In genomic region chr20:64119681-64120341, GRCh38 we compare ENCODE assay signal across 9 cellular contexts. TPM values are rescaled to one million over a fixed set of nuclear protein-coding genes. Genes with fewer than 3 reads are reported as not detected.
DNase-seq lines count a peak whose midpoint lies in the region; ATAC-seq and TF ChIP-seq lines count a peak whose summit lies in the region.
"Had no signal": no experiment of that assay in that cellular context is flagged by ENCODE, and none has a peak within 500 bp of the region (broad histone marks: within the 10 kb centered on the region; RNA-seq: fewer than 3 reads in every experiment).

No MANE protein-coding gene starts in this region.

- H3K9me3 ChIP-seq in CD4-positive, alpha-beta memory T cell (ENCODE audit: control insufficient read depth in 1 of 2, low read length in 2 of 2) = no peaks in the 10 kb centered on the region
- no peaks in the 10 kb centered on the region for H3K9me3 ChIP-seq in MM.1S (replicated peaks; ENCODE audit: insufficient read depth, low read length)
- H3K9me3 ChIP-seq in neural cell (ENCODE audit: low read length) = no peaks in the 10 kb centered on the region
- H3K9me3 ChIP-seq in vagina = no peaks in the 10 kb centered on the region

- H3K79me2 ChIP-seq in MM.1S (ENCODE audit: low read length) (no peaks in the 10 kb centered on the region), neural cell (replicated peaks; ENCODE audit: insufficient read depth, low read length) (no peaks in the 10 kb centered on the region)

- no peaks in the 10 kb centered on the region for H3K9me2 ChIP-seq in MM.1S (replicated peaks; ENCODE audit: insufficient read depth, low read length)
- H3K9me2 ChIP-seq in neural cell (ENCODE audit: insufficient read depth, low read length) = no peaks in the 10 kb centered on the region

- ATAC-seq in central memory CD8-positive, alpha-beta T cell (replicated peaks; ENCODE audit: extremely low read depth, poor library complexity, severe bottlenecking) = no peak
- no peak for ATAC-seq in GM19328 (IDR thresholded peaks at IDR 0.05; ENCODE audit: unreplicated experiment)

- H3K4me1 ChIP-seq in CD4-positive, alpha-beta memory T cell (ENCODE audit: insufficient read depth, low read length) = peaks cover 11% of the 10 kb centered on the region
- H3K4me1 ChIP-seq in MM.1S (ENCODE audit: low read length) (no peaks in the 10 kb centered on the region), vagina (peaks cover 8% of the 10 kb centered on the region)

- peaks cover 5 to 10% of the 10 kb centered on the region in 2 donors for H3K27me3 Mint-ChIP-seq in CD4-positive, alpha-beta memory T cell
- peaks cover 20% of the 10 kb centered on the region for H3K27me3 Mint-ChIP-seq in central memory CD8-positive, alpha-beta T cell

- H3K4me2 ChIP-seq in MM.1S (ENCODE audit: low read depth, low read length) (peak overlapping the region; percentile 45; the same call in 1 of the 2 replicates), neural cell (ENCODE audit: low read length) (no peak overlapping the region)

- peak overlapping the region in 5 of 7 donors; percentile 48 to 91 (median 79) for H3K27ac Mint-ChIP-seq in CD4-positive, alpha-beta memory T cell
- peak overlapping the region; percentile 78 for H3K27ac Mint-ChIP-seq in central memory CD8-positive, alpha-beta T cell (ENCODE audit: low read depth)

- POLR2A ChIA-PET in CD4-positive, alpha-beta memory T cell (lab: Charles Lee; ENCODE audit: partially characterized antibody) = interaction anchor here (0.8 to 3.4 kb wide), 4 partner anchors 36 to 83 kb away, joined by 3 to 26 read pairs (median 9); partner anchors contain the start of genes C20orf204 and LKAAEAR1

- no peaks in the 10 kb centered on the region for H4K20me1 ChIP-seq in MM.1S (ENCODE audit: insufficient read depth, low read length)
- no peaks in the 10 kb centered on the region for H4K20me1 ChIP-seq in neural cell (ENCODE audit: insufficient read depth)

- no peaks in the 10 kb centered on the region for H3K36me3 ChIP-seq in CD4-positive, alpha-beta memory T cell (ENCODE audit: insufficient read depth, low read length)
- H3K36me3 ChIP-seq in MM.1S (replicated peaks; ENCODE audit: insufficient read depth, low read length) = no peaks in the 10 kb centered on the region
- no peaks in the 10 kb centered on the region for H3K36me3 ChIP-seq in neural cell (ENCODE audit: insufficient read depth, low read length)
- H3K36me3 ChIP-seq in vagina = no peaks in the 10 kb centered on the region

- no peak overlapping the region for H3K27ac ChIP-seq in CD4-positive, alpha-beta memory T cell (ENCODE audit: low read depth, low read length)
- H3K27ac ChIP-seq in MM.1S (ENCODE audit: low read length) (no peak overlapping the region), neural cell (ENCODE audit: low read length) (no peak overlapping the region), vagina (no peak overlapping the region)

- peak overlapping the region; percentile 12 to 47 for H3K4me3 ChIP-seq in CD4-positive, alpha-beta memory T cell (ENCODE audit: low read length in 2 of 2)
- H3K4me3 ChIP-seq in MM.1S (ENCODE audit: low read length) (peak overlapping the region; percentile 8; the same call in 1 of the 2 replicates), neural cell (ENCODE audit: low read length) (no peak overlapping the region), vagina (peak overlapping the region in 1 of 2 donors; percentile 28)

- peaks cover 10% of the 10 kb centered on the region for H3K27me3 ChIP-seq in CD4-positive, alpha-beta memory T cell (ENCODE audit: insufficient read depth, low read length)
- peaks cover 66% of the 10 kb centered on the region for H3K27me3 ChIP-seq in MM.1S (replicated peaks; ENCODE audit: insufficient read depth, low read length)
- no peaks in the 10 kb centered on the region for H3K27me3 ChIP-seq in neural cell (ENCODE audit: insufficient read depth, low read depth, low read length)
- no peaks in the 10 kb centered on the region for H3K27me3 ChIP-seq in vagina

- H3F3A ChIP-seq in MM.1S (ENCODE audit: insufficient read depth, low read length) = no peaks in the 10 kb centered on the region
- no peaks in the 10 kb centered on the region for H3F3A ChIP-seq in neural cell (ENCODE audit: insufficient read depth, low read length, poor library complexity, severe bottlenecking)

- DNase-seq in CD4-positive, alpha-beta memory T cell = no peak
- DNase-seq in MM.1S (no peak), NCI-H446 (lab: John Stamatoyannopoulos, UW) (no peak), vagina (ENCODE audit: extremely low spot score in 2 of 2) (no peak)
- no peak for DNase-seq in central memory CD8-positive, alpha-beta T cell (ENCODE audit: low spot score in 2 of 2)
- DNase-seq in effector CD4-positive, alpha-beta T cell = no peak

- H3K36me3 Mint-ChIP-seq in CD4-positive, alpha-beta memory T cell = no peaks in the 10 kb centered on the region
- peaks cover 6% of the 10 kb centered on the region for H3K36me3 Mint-ChIP-seq in central memory CD8-positive, alpha-beta T cell (ENCODE audit: insufficient read depth)

- H3K4me1 Mint-ChIP-seq in CD4-positive, alpha-beta memory T cell = peaks cover 3 to 10% (median 7%) of the 10 kb centered on the region in 4 donors
- peaks cover 8% of the 10 kb centered on the region for H3K4me1 Mint-ChIP-seq in central memory CD8-positive, alpha-beta T cell

- TF ChIP-seq CTCF in MM.1S (IDR thresholded peaks at IDR 0.05; ENCODE audit: low read length) = no peak
- no peak for TF ChIP-seq CTCF in neural cell (IDR thresholded peaks at IDR 0.05; ENCODE audit: poor library complexity, severe bottlenecking)
- no peak for TF ChIP-seq CTCF in vagina (IDR thresholded peaks at IDR 0.05)

- H3K4me3 Mint-ChIP-seq in CD4-positive, alpha-beta memory T cell = peak overlapping the region; percentile 32 to 82 (median 77)
- peak overlapping the region; percentile 74 for H3K4me3 Mint-ChIP-seq in central memory CD8-positive, alpha-beta T cell

- TF ChIP-seq POLR2A in vagina (IDR thresholded peaks at IDR 0.05) = no peak

- peaks cover 0 to 6% (median 0%) of the 10 kb centered on the region in 8 donors for H3K9me3 Mint-ChIP-seq in CD4-positive, alpha-beta memory T cell
- H3K9me3 Mint-ChIP-seq in central memory CD8-positive, alpha-beta T cell = no peaks in the 10 kb centered on the region

- CTCF ChIA-PET in CD4-positive, alpha-beta memory T cell (lab: Charles Lee; ENCODE audit: partially characterized antibody) = interaction anchor here (0.7 to 4.5 kb wide), 21 partner anchors 9 to 461 kb away, joined by 3 to 73 read pairs (median 4); partner anchors contain the start of genes C20orf204, LKAAEAR1, OPRL1 and PRPF6

- intact Hi-C loops in CD4-positive, alpha-beta memory T cell (cut with micrococcal nuclease) = loop anchor here (1.0 to 2.0 kb wide), 7 partner anchors 17 to 413 kb away; partner anchors contain the start of genes ARFRP1 and TPD52L2
- intact Hi-C loops in vagina (cut with DNase I) = no loop called here

- no peak for TF ChIP-seq RAD21 in neural cell (conservative IDR thresholded peaks at IDR 0.05)

- peak overlapping the region; percentile 18 for H2AFZ ChIP-seq in MM.1S (ENCODE audit: low read length)
- no peak overlapping the region for H2AFZ ChIP-seq in neural cell (ENCODE audit: low read depth, low read length)

- no peak for TF ChIP-seq EP300 in neural cell (conservative IDR thresholded peaks at IDR 0.05; ENCODE audit: poor library complexity, severe bottlenecking)

- H3K9ac ChIP-seq in MM.1S (ENCODE audit: low read length) (no peak overlapping the region), neural cell (ENCODE audit: low read length) (peak overlapping the region; percentile 29)

TF ChIP-seq in neural cell, 6 proteins besides CTCF, POLR2A, EP300 and RAD21 (continues in another document):
- TF ChIP-seq REST (IDR thresholded peaks at IDR 0.05; ENCODE audit: borderline replicate concordance) = no peak
- no peak for TF ChIP-seq POLR2AphosphoS5 (IDR thresholded peaks at IDR 0.05)
- no peak for TF ChIP-seq EZH2 (IDR thresholded peaks at IDR 0.05; ENCODE audit: borderline replicate concordance, insufficient read depth, low read length, poor library complexity, severe bottlenecking)

RNA-seq across cellular contexts. Expression of gene NPBWR2, which starts 12.4 kb away (rescaled TPM):
- not detected for total RNA-seq in CD4-positive, alpha-beta memory T cell
- polyA plus RNA-seq in CD4-positive, alpha-beta memory T cell = not detected
- not detected in 2 replicates for polyA plus RNA-seq in neural cell
- not detected in 2 replicates for polyA minus RNA-seq in neural cell
- not detected for total RNA-seq in vagina
- total RNA-seq: HT1080 had no signal

RNA-seq across cellular contexts. Expression of gene LKAAEAR1, which starts 35.6 kb away (rescaled TPM):
- total RNA-seq in CD4-positive, alpha-beta memory T cell = under 1 TPM in 1 of 2 experiments, not detected in 1; 0.39 TPM
- under 1 TPM; 0.30 to 0.63 TPM for polyA plus RNA-seq in CD4-positive, alpha-beta memory T cell
- 9.3 and 16.3 TPM in 2 replicates for polyA plus RNA-seq in neural cell
- 1.4 and 1.9 TPM in 2 replicates for polyA minus RNA-seq in neural cell
- not detected for total RNA-seq in vagina

RNA-seq across cellular contexts. Expression of gene OPRL1, which starts 39.9 kb away (rescaled TPM):
- total RNA-seq in CD4-positive, alpha-beta memory T cell = 1 to 10 TPM in 1 of 2 experiments, under 1 TPM in 1; 0.87 to 1.1 TPM
- 1 to 10 TPM in 1 of 2 donors, under 1 TPM in 1; 0.68 to 1.1 TPM for polyA plus RNA-seq in CD4-positive, alpha-beta memory T cell
- 18.3 and 18.4 TPM in 2 replicates for polyA plus RNA-seq in neural cell
- polyA minus RNA-seq in neural cell = 22.6 and 26.1 TPM in 2 replicates
- 1.5 TPM for total RNA-seq in vagina

RNA-seq across cellular contexts. Expression of gene RGS19, which starts 40.5 kb away (rescaled TPM):
- total RNA-seq in CD4-positive, alpha-beta memory T cell = 10 to 100 TPM; 35.0 to 35.6 TPM
- 100 to 1,000 TPM; 112 to 116 TPM for polyA plus RNA-seq in CD4-positive, alpha-beta memory T cell
- polyA plus RNA-seq in neural cell = 2.6 and 3.4 TPM in 2 replicates
- polyA minus RNA-seq in neural cell = 1.5 and 2.5 TPM in 2 replicates
- total RNA-seq in vagina = 20.6 TPM

RNA-seq across cellular contexts. Expression of gene MYT1, which starts 44.4 kb away (rescaled TPM):
- total RNA-seq in CD4-positive, alpha-beta memory T cell = not detected
- not detected for polyA plus RNA-seq in CD4-positive, alpha-beta memory T cell
- polyA plus RNA-seq in neural cell = 35.8 and 42.4 TPM in 2 replicates
- 79.8 and 80.8 TPM in 2 replicates for polyA minus RNA-seq in neural cell
- not detected for total RNA-seq in vagina
- total RNA-seq: HT1080 had no signal
